Comparison of ENCODE assay signal across 1 cellular context in the genomic region with DNA sequence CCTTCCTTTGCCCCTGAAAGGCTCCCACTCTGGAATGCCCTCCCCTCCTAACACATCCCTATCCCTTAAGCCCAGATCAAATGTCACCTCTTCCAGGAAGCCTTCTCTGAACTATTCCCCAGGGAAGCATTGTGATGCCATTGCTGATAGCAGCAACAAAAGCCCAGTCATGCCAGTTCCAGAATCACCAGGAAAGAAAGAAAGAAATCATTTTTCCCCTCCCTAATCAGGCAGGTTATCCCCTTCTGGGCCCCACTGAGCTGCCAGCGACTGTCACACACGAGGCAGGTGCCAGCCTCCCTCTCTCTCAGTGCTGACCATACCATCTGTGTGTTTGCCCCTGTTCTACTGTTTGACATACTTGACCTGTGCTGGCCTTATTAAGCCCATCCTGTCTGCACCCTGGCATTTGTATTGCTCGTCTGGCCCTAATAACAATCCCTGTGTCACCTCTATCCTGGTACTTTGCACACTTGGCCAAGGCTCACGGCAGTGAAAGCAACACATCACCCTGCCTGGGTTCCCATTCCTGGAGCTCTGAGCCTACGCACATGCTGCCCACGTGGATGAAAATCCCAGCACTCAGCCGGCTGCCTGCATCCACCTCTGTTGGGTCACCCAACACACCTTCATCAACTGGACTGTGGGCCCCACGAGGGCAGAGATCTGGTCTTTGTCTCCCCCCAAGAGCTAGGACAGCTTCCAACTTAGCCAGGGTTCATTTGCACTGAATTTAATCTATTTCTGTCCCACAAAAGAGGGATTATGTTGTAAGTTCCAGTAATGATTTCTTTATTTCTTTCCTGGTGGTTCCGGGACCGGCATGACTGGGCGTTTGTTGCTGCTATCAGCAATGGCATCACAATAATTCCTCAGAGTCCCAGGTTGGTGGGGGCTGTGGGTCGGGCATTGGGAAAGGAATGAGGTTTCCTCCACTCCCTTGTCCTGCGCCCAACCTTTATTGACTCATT.
A peak's percentile ranks its signal among the peaks of the same experiment; 100 is the strongest.
TF ChIP-seq lines count a peak whose summit lies in the region.

No MANE protein-coding gene starts in this region.

TF ChIP-seq in HepG2, 621 proteins besides CTCF, POLR2A, EP300 and RAD21 (continued from another document and continues in another):
- TF ChIP-seq HMGA1 (CRISPR knock-in tag; conservative IDR thresholded peaks at IDR 0.05) (no peak), NCOA5 (CRISPR knock-in tag; IDR thresholded peaks at IDR 0.05) (no peak), ZNF83 (CRISPR knock-in tag; IDR thresholded peaks at IDR 0.05; ENCODE audit: borderline replicate concordance) (0 out of 2 replicates have a peak, but pooled peaks have one; percentile 55), TAF1 (CRISPR knock-in tag; IDR thresholded peaks at IDR 0.05) (no peak), ZNF547 (CRISPR knock-in tag; IDR thresholded peaks at IDR 0.05) (peak; percentile 96), HES4 (CRISPR knock-in tag; IDR thresholded peaks at IDR 0.05; ENCODE audit: borderline replicate concordance) (peak; percentile 99), DPF2 (CRISPR knock-in tag; IDR thresholded peaks at IDR 0.05; ENCODE audit: borderline replicate concordance, low read depth) (no peak), PHF8 (CRISPR knock-in tag; IDR thresholded peaks at IDR 0.05) (no peak), ARID4A (CRISPR knock-in tag; IDR thresholded peaks at IDR 0.05; ENCODE audit: borderline replicate concordance) (peak; percentile 62; the same call in 1 of the 2 replicates), KLF12 (CRISPR knock-in tag; IDR thresholded peaks at IDR 0.05; ENCODE audit: borderline replicate concordance) (no peak), CREM (IDR thresholded peaks at IDR 0.05) (no peak), CREM (CRISPR knock-in tag; IDR thresholded peaks at IDR 0.05) (no peak), HNF1B (CRISPR knock-in tag; IDR thresholded peaks at IDR 0.05) (peak; percentile 58; the same call in 1 of the 2 replicates), BORCS8-MEF2B (CRISPR knock-in tag; IDR thresholded peaks at IDR 0.05) (peak; percentile 88; the same call in 1 of the 2 replicates), ZNF563 (CRISPR knock-in tag; IDR thresholded peaks at IDR 0.05) (peak; percentile 96; the same call in 1 of the 2 replicates), ZNF552 (CRISPR knock-in tag; IDR thresholded peaks at IDR 0.05; ENCODE audit: borderline replicate concordance) (peak; percentile 92; the same call in 1 of the 2 replicates), JUND (CRISPR knock-in tag; IDR thresholded peaks at IDR 0.05) (peak; percentile 66; the same call in 1 of the 2 replicates), ZNF335 (CRISPR knock-in tag; IDR thresholded peaks at IDR 0.05) (peak; percentile 91), ZNF879 (CRISPR knock-in tag; IDR thresholded peaks at IDR 0.05) (peak; percentile 79; the same call in 1 of the 2 replicates), AGO2 (optimal IDR thresholded peaks at IDR 0.05; ENCODE audit: low read depth, low read length) (no peak), ZNF850 (CRISPR knock-in tag; conservative IDR thresholded peaks at IDR 0.05) (no peak), HOXA3 (CRISPR knock-in tag; IDR thresholded peaks at IDR 0.05) (peak; percentile 41; the same call in 1 of the 2 replicates), FOSL1 (CRISPR knock-in tag; IDR thresholded peaks at IDR 0.05; ENCODE audit: borderline replicate concordance) (no peak), ZNF274 (CRISPR knock-in tag; IDR thresholded peaks at IDR 0.05) (peak; percentile 94), ZNF253 (CRISPR knock-in tag; IDR thresholded peaks at IDR 0.05; ENCODE audit: borderline replicate concordance) (peak; percentile 96), ZNF317 (CRISPR knock-in tag; IDR thresholded peaks at IDR 0.05) (peak; percentile 78; the same call in 1 of the 2 replicates), MXD1 (CRISPR knock-in tag; IDR thresholded peaks at IDR 0.05) (peak; percentile 91), NCOA1 (CRISPR knock-in tag; IDR thresholded peaks at IDR 0.05) (no peak), ZNF12 (CRISPR knock-in tag; IDR thresholded peaks at IDR 0.05) (no peak), ZNF260 (CRISPR knock-in tag; IDR thresholded peaks at IDR 0.05; ENCODE audit: borderline replicate concordance, low read depth) (no peak), ZNF333 (CRISPR knock-in tag; IDR thresholded peaks at IDR 0.05; ENCODE audit: borderline replicate concordance) (no peak)
- TF ChIP-seq, protein P1, sequence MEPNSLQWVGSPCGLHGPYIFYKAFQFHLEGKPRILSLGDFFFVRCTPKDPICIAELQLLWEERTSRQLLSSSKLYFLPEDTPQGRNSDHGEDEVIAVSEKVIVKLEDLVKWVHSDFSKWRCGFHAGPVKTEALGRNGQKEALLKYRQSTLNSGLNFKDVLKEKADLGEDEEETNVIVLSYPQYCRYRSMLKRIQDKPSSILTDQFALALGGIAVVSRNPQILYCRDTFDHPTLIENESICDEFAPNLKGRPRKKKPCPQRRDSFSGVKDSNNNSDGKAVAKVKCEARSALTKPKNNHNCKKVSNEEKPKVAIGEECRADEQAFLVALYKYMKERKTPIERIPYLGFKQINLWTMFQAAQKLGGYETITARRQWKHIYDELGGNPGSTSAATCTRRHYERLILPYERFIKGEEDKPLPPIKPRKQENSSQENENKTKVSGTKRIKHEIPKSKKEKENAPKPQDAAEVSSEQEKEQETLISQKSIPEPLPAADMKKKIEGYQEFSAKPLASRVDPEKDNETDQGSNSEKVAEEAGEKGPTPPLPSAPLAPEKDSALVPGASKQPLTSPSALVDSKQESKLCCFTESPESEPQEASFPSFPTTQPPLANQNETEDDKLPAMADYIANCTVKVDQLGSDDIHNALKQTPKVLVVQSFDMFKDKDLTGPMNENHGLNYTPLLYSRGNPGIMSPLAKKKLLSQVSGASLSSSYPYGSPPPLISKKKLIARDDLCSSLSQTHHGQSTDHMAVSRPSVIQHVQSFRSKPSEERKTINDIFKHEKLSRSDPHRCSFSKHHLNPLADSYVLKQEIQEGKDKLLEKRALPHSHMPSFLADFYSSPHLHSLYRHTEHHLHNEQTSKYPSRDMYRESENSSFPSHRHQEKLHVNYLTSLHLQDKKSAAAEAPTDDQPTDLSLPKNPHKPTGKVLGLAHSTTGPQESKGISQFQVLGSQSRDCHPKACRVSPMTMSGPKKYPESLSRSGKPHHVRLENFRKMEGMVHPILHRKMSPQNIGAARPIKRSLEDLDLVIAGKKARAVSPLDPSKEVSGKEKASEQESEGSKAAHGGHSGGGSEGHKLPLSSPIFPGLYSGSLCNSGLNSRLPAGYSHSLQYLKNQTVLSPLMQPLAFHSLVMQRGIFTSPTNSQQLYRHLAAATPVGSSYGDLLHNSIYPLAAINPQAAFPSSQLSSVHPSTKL (CRISPR knock-in tag; IDR thresholded peaks at IDR 0.05): peak; percentile 87
- TF ChIP-seq, protein P2, sequence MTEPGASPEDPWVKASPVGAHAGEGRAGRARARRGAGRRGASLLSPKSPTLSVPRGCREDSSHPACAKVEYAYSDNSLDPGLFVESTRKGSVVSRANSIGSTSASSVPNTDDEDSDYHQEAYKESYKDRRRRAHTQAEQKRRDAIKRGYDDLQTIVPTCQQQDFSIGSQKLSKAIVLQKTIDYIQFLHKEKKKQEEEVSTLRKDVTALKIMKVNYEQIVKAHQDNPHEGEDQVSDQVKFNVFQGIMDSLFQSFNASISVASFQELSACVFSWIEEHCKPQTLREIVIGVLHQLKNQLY (CRISPR knock-in tag; IDR thresholded peaks at IDR 0.05): peak; percentile 85; the same call in 1 of the 2 replicates
- TF ChIP-seq, protein P3, sequence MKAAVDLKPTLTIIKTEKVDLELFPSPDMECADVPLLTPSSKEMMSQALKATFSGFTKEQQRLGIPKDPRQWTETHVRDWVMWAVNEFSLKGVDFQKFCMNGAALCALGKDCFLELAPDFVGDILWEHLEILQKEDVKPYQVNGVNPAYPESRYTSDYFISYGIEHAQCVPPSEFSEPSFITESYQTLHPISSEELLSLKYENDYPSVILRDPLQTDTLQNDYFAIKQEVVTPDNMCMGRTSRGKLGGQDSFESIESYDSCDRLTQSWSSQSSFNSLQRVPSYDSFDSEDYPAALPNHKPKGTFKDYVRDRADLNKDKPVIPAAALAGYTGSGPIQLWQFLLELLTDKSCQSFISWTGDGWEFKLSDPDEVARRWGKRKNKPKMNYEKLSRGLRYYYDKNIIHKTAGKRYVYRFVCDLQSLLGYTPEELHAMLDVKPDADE (CRISPR knock-in tag; IDR thresholded peaks at IDR 0.05): no peak
- TF ChIP-seq, protein P4, sequence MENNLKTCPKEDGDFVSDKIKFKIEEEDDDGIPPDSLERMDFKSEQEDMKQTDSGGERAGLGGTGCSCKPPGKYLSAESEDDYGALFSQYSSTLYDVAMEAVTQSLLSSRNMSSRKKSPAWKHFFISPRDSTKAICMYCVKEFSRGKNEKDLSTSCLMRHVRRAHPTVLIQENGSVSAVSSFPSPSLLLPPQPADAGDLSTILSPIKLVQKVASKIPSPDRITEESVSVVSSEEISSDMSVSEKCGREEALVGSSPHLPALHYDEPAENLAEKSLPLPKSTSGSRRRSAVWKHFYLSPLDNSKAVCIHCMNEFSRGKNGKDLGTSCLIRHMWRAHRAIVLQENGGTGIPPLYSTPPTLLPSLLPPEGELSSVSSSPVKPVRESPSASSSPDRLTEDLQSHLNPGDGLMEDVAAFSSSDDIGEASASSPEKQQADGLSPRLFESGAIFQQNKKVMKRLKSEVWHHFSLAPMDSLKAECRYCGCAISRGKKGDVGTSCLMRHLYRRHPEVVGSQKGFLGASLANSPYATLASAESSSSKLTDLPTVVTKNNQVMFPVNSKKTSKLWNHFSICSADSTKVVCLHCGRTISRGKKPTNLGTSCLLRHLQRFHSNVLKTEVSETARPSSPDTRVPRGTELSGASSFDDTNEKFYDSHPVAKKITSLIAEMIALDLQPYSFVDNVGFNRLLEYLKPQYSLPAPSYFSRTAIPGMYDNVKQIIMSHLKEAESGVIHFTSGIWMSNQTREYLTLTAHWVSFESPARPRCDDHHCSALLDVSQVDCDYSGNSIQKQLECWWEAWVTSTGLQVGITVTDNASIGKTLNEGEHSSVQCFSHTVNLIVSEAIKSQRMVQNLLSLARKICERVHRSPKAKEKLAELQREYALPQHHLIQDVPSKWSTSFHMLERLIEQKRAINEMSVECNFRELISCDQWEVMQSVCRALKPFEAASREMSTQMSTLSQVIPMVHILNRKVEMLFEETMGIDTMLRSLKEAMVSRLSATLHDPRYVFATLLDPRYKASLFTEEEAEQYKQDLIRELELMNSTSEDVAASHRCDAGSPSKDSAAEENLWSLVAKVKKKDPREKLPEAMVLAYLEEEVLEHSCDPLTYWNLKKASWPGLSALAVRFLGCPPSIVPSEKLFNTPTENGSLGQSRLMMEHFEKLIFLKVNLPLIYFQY (CRISPR knock-in tag; IDR thresholded peaks at IDR 0.05; ENCODE audit: borderline replicate concordance): peak; percentile 97
- TF ChIP-seq, protein P5, sequence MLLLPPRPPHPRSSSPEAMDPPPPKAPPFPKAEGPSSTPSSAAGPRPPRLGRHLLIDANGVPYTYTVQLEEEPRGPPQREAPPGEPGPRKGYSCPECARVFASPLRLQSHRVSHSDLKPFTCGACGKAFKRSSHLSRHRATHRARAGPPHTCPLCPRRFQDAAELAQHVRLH (CRISPR knock-in tag; IDR thresholded peaks at IDR 0.05; ENCODE audit: borderline replicate concordance, low read depth): peak; percentile 85; the same call in 1 of the 2 replicates
- TF ChIP-seq, protein P6, sequence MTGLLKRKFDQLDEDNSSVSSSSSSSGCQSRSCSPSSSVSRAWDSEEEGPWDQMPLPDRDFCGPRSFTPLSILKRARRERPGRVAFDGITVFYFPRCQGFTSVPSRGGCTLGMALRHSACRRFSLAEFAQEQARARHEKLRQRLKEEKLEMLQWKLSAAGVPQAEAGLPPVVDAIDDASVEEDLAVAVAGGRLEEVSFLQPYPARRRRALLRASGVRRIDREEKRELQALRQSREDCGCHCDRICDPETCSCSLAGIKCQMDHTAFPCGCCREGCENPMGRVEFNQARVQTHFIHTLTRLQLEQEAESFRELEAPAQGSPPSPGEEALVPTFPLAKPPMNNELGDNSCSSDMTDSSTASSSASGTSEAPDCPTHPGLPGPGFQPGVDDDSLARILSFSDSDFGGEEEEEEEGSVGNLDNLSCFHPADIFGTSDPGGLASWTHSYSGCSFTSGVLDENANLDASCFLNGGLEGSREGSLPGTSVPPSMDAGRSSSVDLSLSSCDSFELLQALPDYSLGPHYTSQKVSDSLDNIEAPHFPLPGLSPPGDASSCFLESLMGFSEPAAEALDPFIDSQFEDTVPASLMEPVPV (CRISPR knock-in tag; IDR thresholded peaks at IDR 0.05): peak; percentile 77; the same call in 1 of the 2 replicates
